Comparison of ENCODE assay signal across 1 cellular context in the genomic region with DNA sequence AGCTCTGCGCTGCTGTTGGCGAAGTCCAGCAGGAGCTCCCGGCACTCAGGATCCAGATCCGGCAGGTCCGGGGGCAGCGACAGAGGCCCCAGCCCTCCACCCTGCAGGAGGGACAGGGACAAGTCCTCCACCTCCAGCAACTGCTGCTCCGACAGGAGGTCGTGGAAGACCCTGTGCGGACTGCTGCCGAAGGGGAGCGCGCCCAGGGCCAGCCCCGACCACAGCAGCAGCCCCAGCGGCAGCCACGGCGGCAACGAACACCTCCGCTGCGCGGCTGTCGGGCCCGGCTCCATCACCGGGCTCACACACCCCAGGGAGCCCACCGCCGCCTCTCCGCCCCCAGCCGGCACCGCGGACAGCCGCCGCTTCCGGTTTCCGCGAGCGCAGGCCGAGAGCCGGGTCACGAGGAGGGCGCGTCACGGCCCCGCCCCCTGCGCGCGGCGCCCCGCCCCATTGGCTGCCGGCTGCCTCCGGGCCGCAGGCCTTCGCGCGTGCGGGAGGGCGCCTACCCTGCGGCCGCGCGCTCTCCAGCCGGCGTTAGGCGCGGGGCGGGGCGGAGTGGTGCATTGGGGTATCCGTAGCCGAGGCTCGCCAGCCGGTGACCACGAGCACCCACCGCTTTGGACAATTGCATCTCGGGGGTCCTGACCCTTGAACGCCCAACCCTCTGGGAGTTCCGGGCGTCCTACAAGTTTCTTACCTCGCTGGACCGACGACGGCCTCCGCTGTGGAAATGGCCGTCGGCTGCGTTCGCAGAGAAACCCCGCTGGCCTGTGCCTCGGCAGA.
A peak's percentile ranks its signal among the peaks of the same experiment; 100 is the strongest.
TF ChIP-seq lines count a peak whose summit lies in the region.

A gene with protein sequence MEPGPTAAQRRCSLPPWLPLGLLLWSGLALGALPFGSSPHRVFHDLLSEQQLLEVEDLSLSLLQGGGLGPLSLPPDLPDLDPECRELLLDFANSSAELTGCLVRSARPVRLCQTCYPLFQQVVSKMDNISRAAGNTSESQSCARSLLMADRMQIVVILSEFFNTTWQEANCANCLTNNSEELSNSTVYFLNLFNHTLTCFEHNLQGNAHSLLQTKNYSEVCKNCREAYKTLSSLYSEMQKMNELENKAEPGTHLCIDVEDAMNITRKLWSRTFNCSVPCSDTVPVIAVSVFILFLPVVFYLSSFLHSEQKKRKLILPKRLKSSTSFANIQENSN (minus strand): TSS at position 383 of the 786 bp plus-strand sequence. CDS start 90 bp downstream, at position 293.

TF ChIP-seq in HepG2, 621 proteins besides CTCF, POLR2A, EP300 and RAD21 (continued from another document and continues in another):
- TF ChIP-seq, protein P1, sequence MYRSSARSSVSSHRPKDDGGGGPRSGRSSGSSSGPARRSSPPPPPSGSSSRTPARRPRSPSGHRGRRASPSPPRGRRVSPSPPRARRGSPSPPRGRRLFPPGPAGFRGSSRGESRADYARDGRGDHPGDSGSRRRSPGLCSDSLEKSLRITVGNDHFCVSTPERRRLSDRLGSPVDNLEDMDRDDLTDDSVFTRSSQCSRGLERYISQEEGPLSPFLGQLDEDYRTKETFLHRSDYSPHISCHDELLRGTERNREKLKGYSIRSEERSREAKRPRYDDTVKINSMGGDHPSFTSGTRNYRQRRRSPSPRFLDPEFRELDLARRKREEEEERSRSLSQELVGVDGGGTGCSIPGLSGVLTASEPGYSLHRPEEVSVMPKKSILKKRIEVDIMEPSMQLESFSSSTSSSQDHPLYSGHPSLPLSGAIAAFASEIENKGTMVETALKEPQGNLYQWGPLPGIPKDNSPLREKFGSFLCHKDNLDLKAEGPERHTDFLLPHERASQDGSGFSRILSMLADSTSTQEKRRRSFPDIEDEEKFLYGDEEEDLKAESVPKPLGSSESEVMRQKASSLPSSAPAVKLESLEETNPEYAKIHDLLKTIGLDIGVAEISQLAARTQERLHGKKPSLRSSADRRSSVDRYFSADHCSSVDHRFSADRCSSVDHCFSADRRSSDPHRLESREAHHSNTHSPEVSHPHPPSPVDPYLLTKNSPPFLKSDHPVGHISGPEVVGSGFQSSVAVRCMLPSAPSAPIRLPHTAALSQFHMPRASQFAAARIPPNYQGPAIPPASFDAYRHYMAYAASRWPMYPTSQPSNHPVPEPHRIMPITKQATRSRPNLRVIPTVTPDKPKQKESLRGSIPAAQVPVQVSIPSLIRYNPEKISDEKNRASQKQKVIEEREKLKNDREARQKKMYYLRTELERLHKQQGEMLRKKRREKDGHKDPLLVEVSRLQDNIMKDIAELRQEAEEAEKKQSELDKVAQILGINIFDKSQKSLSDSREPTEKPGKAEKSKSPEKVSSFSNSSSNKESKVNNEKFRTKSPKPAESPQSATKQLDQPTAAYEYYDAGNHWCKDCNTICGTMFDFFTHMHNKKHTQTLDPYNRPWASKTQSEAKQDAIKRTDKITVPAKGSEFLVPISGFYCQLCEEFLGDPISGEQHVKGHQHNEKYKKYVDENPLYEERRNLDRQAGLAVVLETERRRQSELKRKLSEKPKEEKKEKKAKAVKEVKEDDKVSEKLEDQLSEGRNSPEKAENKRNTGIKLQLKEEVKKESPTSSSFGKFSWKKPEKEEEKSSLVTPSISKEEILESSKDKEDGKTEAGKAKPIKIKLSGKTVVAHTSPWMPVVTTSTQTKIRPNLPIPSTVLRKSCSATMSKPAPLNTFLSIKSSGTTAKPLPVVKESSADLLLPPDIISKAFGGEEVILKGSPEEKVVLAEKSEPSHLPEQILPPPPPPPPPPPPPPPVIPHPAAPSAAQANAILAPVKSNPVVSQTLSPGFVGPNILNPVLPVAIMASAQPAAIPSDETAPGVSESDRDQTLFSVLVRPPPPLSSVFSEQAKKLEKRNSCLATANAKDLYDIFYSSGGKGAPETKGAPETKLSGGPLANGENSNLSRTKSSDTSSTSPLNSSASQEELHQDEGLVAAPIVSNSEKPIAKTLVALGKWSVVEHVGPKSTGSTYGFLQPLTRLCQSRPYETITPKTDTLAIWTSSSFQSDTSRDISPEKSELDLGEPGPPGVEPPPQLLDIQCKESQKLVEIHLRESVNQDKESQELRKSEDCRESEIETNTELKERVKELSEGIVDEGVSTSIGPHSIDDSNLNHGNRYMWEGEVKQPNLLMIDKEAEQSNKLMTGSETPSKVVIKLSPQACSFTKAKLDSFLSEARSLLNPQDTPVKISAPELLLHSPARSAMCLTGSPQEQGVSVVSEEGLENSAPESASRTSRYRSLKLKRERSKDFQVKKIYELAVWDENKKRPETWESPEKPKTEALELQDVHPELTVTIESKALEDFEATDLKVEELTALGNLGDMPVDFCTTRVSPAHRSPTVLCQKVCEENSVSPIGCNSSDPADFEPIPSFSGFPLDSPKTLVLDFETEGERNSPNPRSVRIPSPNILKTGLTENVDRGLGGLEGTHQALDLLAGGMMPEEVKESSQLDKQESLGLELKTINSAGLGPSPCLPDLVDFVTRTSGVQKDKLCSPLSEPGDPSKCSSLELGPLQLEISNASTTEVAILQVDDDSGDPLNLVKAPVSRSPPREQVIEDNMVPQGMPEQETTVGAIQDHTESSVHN (CRISPR knock-in tag; IDR thresholded peaks at IDR 0.05): peak; percentile 74; the same call in 1 of the 2 replicates
- TF ChIP-seq NR1H2 (CRISPR knock-in tag; IDR thresholded peaks at IDR 0.05; ENCODE audit: borderline replicate concordance, low read depth) (peak; percentile 11; the same call in 1 of the 2 replicates), ZNF24 (IDR thresholded peaks at IDR 0.05) (peak; percentile 57; the same call in 1 of the 2 replicates), NR2F2 (IDR thresholded peaks at IDR 0.05; ENCODE audit: borderline replicate concordance, low read depth) (no peak), SMAD3 (CRISPR knock-in tag; IDR thresholded peaks at IDR 0.05) (no peak), NFYC (CRISPR knock-in tag; IDR thresholded peaks at IDR 0.05) (peak; percentile 13; the same call in 1 of the 2 replicates), PLRG1 (conservative IDR thresholded peaks at IDR 0.05) (no peak), ZNF12 (CRISPR knock-in tag; IDR thresholded peaks at IDR 0.05) (no peak), MTF1 (CRISPR knock-in tag; IDR thresholded peaks at IDR 0.05) (peak; percentile 43; the same call in 1 of the 2 replicates), ZNF713 (CRISPR knock-in tag; IDR thresholded peaks at IDR 0.05) (no peak), REL (CRISPR knock-in tag; conservative IDR thresholded peaks at IDR 0.05) (peak; percentile 92; the same call in 1 of the 2 replicates), ISX (CRISPR knock-in tag; conservative IDR thresholded peaks at IDR 0.05) (0 out of 2 replicates have a peak, but pooled peaks have one; percentile 82), FOSL2 (CRISPR knock-in tag; IDR thresholded peaks at IDR 0.05) (no peak), SETDB1 (CRISPR knock-in tag; IDR thresholded peaks at IDR 0.05; ENCODE audit: borderline replicate concordance) (no peak), TBX2 (CRISPR knock-in tag; IDR thresholded peaks at IDR 0.05; ENCODE audit: borderline replicate concordance) (peak; percentile 76), ZSCAN25 (CRISPR knock-in tag; IDR thresholded peaks at IDR 0.05) (peak; percentile 83; the same call in 1 of the 2 replicates)
- TF ChIP-seq, protein P2, sequence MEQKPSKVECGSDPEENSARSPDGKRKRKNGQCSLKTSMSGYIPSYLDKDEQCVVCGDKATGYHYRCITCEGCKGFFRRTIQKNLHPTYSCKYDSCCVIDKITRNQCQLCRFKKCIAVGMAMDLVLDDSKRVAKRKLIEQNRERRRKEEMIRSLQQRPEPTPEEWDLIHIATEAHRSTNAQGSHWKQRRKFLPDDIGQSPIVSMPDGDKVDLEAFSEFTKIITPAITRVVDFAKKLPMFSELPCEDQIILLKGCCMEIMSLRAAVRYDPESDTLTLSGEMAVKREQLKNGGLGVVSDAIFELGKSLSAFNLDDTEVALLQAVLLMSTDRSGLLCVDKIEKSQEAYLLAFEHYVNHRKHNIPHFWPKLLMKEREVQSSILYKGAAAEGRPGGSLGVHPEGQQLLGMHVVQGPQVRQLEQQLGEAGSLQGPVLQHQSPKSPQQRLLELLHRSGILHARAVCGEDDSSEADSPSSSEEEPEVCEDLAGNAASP (CRISPR knock-in tag; IDR thresholded peaks at IDR 0.05; ENCODE audit: borderline replicate concordance): no peak
- TF ChIP-seq, protein P3, sequence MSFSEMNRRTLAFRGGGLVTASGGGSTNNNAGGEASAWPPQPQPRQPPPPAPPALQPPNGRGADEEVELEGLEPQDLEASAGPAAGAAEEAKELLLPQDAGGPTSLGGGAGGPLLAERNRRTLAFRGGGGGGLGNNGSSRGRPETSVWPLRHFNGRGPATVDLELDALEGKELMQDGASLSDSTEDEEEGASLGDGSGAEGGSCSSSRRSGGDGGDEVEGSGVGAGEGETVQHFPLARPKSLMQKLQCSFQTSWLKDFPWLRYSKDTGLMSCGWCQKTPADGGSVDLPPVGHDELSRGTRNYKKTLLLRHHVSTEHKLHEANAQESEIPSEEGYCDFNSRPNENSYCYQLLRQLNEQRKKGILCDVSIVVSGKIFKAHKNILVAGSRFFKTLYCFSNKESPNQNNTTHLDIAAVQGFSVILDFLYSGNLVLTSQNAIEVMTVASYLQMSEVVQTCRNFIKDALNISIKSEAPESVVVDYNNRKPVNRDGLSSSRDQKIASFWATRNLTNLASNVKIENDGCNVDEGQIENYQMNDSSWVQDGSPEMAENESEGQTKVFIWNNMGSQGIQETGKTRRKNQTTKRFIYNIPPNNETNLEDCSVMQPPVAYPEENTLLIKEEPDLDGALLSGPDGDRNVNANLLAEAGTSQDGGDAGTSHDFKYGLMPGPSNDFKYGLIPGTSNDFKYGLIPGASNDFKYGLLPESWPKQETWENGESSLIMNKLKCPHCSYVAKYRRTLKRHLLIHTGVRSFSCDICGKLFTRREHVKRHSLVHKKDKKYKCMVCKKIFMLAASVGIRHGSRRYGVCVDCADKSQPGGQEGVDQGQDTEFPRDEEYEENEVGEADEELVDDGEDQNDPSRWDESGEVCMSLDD (CRISPR knock-in tag; IDR thresholded peaks at IDR 0.05; ENCODE audit: borderline replicate concordance): peak; percentile 85
- TF ChIP-seq, protein P4, sequence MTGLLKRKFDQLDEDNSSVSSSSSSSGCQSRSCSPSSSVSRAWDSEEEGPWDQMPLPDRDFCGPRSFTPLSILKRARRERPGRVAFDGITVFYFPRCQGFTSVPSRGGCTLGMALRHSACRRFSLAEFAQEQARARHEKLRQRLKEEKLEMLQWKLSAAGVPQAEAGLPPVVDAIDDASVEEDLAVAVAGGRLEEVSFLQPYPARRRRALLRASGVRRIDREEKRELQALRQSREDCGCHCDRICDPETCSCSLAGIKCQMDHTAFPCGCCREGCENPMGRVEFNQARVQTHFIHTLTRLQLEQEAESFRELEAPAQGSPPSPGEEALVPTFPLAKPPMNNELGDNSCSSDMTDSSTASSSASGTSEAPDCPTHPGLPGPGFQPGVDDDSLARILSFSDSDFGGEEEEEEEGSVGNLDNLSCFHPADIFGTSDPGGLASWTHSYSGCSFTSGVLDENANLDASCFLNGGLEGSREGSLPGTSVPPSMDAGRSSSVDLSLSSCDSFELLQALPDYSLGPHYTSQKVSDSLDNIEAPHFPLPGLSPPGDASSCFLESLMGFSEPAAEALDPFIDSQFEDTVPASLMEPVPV (CRISPR knock-in tag; IDR thresholded peaks at IDR 0.05): no peak; the same call in 1 of the 2 replicates
- TF ChIP-seq, protein P5, sequence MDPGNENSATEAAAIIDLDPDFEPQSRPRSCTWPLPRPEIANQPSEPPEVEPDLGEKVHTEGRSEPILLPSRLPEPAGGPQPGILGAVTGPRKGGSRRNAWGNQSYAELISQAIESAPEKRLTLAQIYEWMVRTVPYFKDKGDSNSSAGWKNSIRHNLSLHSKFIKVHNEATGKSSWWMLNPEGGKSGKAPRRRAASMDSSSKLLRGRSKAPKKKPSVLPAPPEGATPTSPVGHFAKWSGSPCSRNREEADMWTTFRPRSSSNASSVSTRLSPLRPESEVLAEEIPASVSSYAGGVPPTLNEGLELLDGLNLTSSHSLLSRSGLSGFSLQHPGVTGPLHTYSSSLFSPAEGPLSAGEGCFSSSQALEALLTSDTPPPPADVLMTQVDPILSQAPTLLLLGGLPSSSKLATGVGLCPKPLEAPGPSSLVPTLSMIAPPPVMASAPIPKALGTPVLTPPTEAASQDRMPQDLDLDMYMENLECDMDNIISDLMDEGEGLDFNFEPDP (CRISPR knock-in tag; conservative IDR thresholded peaks at IDR 0.05): no peak
- TF ChIP-seq, protein P6, sequence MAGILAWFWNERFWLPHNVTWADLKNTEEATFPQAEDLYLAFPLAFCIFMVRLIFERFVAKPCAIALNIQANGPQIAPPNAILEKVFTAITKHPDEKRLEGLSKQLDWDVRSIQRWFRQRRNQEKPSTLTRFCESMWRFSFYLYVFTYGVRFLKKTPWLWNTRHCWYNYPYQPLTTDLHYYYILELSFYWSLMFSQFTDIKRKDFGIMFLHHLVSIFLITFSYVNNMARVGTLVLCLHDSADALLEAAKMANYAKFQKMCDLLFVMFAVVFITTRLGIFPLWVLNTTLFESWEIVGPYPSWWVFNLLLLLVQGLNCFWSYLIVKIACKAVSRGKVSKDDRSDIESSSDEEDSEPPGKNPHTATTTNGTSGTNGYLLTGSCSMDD (CRISPR knock-in tag; IDR thresholded peaks at IDR 0.05): no peak; the same call in 1 of the 2 replicates
- TF ChIP-seq, protein P7, sequence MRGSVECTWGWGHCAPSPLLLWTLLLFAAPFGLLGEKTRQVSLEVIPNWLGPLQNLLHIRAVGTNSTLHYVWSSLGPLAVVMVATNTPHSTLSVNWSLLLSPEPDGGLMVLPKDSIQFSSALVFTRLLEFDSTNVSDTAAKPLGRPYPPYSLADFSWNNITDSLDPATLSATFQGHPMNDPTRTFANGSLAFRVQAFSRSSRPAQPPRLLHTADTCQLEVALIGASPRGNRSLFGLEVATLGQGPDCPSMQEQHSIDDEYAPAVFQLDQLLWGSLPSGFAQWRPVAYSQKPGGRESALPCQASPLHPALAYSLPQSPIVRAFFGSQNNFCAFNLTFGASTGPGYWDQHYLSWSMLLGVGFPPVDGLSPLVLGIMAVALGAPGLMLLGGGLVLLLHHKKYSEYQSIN (CRISPR knock-in tag; IDR thresholded peaks at IDR 0.05; ENCODE audit: borderline replicate concordance): no peak
- TF ChIP-seq, protein P8, sequence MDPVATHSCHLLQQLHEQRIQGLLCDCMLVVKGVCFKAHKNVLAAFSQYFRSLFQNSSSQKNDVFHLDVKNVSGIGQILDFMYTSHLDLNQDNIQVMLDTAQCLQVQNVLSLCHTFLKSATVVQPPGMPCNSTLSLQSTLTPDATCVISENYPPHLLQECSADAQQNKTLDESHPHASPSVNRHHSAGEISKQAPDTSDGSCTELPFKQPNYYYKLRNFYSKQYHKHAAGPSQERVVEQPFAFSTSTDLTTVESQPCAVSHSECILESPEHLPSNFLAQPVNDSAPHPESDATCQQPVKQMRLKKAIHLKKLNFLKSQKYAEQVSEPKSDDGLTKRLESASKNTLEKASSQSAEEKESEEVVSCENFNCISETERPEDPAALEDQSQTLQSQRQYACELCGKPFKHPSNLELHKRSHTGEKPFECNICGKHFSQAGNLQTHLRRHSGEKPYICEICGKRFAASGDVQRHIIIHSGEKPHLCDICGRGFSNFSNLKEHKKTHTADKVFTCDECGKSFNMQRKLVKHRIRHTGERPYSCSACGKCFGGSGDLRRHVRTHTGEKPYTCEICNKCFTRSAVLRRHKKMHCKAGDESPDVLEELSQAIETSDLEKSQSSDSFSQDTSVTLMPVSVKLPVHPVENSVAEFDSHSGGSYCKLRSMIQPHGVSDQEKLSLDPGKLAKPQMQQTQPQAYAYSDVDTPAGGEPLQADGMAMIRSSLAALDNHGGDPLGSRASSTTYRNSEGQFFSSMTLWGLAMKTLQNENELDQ (CRISPR knock-in tag; IDR thresholded peaks at IDR 0.05; ENCODE audit: borderline replicate concordance): no peak
- TF ChIP-seq, protein P9, sequence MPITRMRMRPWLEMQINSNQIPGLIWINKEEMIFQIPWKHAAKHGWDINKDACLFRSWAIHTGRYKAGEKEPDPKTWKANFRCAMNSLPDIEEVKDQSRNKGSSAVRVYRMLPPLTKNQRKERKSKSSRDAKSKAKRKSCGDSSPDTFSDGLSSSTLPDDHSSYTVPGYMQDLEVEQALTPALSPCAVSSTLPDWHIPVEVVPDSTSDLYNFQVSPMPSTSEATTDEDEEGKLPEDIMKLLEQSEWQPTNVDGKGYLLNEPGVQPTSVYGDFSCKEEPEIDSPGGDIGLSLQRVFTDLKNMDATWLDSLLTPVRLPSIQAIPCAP (CRISPR knock-in tag; IDR thresholded peaks at IDR 0.05; ENCODE audit: low read depth): no peak; the same call in 1 of the 2 replicates
